In the genomic region with DNA sequence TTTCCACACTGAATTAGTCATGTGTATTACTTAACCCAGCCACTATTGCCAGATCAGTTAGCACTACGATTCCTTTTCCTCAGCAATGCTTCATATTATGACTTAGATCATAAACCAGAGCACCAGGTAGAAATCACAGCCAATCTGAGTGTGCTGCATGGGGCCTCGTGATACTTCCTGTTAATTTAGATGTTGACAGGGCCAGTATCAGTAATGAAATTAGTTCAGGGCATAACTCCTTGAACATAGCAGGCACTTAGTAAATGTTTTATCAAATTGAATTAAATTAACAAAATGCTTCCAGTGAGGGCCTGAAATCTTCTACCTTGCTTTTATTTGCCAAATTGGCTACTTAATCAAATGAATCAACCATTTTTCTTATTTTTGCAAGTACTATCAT, we compare ENCODE assay signal across 20 cellular contexts.
"Had no signal": no experiment of that assay in that cellular context is flagged by ENCODE, and none has a peak within 500 bp of the region (broad histone marks: within the 10 kb centered on the region; RNA-seq: fewer than 3 reads in every experiment).

No MANE protein-coding gene starts in this region.

- H3K4me3 ChIP-seq: coronary artery, gastroesophageal sphincter, psoas muscle, spleen, stomach, thoracic aorta, transverse colon had no signal

- H3K9me3 ChIP-seq: gastroesophageal sphincter, psoas muscle, stomach, thoracic aorta, transverse colon had no signal

- H3K4me3 Mint-ChIP-seq: endodermal cell; naive thymus-derived CD4-positive, alpha-beta T cell; nephron progenitor cell had no signal

- H3K27me3 ChIP-seq: gastroesophageal sphincter, spleen, stomach, transverse colon had no signal

- H3K9me3 Mint-ChIP-seq: nephron progenitor cell had no signal

- ATAC-seq: esophagus mucosa; gastroesophageal sphincter; left colon; left ventricle myocardium superior; naive thymus-derived CD4-positive, alpha-beta T cell; psoas muscle; sciatic nerve had no signal

- H3K4me1 ChIP-seq: gastroesophageal sphincter, psoas muscle, stomach, transverse colon had no signal

- FAIRE-seq: endothelial cell of umbilical vein had no signal

- H3K27ac Mint-ChIP-seq: endodermal cell; naive thymus-derived CD4-positive, alpha-beta T cell; nephron progenitor cell had no signal

- DNase-seq: effector CD4-positive, alpha-beta T cell; endodermal cell; foreskin fibroblast; glutamatergic neuron; left colon; left ventricle myocardium superior; naive thymus-derived CD4-positive, alpha-beta T cell; nephron progenitor cell; psoas muscle; spleen; stimulated activated naive CD4-positive, alpha-beta T cell; stomach; substantia nigra; transverse colon had no signal

- H3K27me3 Mint-ChIP-seq: naive thymus-derived CD4-positive, alpha-beta T cell had no signal

- H3K36me3 ChIP-seq: gastroesophageal sphincter, thoracic aorta, transverse colon had no signal

- H3K27ac ChIP-seq: coronary artery, gastroesophageal sphincter, psoas muscle, spleen, stomach, thoracic aorta, transverse colon had no signal
